9 cellular contexts compared by ENCODE assay signal in genomic region chrX:20362268-20363002, GRCh38.
A peak's percentile ranks its signal among the peaks of the same experiment; 100 is the strongest.
DNase-seq lines count a peak whose midpoint lies in the region; ATAC-seq and FAIRE-seq lines count a peak whose summit lies in the region.
"Had no signal": no experiment of that assay in that cellular context is flagged by ENCODE, and none has a peak within 500 bp of the region (broad histone marks: within the 10 kb centered on the region; RNA-seq: fewer than 3 reads in every experiment).

No MANE protein-coding gene starts in this region.

- H3K36me3 Mint-ChIP-seq in activated CD4-positive, alpha-beta T cell treated with anti-CD3 and anti-CD28 coated beads for 36 hours (ENCODE audit: low read depth): no peaks in the 10 kb centered on the region

- no peak overlapping the region for H3K27ac Mint-ChIP-seq in activated CD4-positive, alpha-beta T cell treated with anti-CD3 and anti-CD28 coated beads for 36 hours

- FAIRE-seq in HTR-8/SVneo (lab: Jason Lieb, UNC): peak; percentile 42

- H3K27ac ChIP-seq in SJCRH30 (peak overlapping the region; percentile 84), skeletal muscle tissue (ENCODE audit: low read depth, low read length) (peak overlapping the region; percentile 87)

- intact Hi-C loops in left cardiac atrium (cut with DNase I): loop anchor here in 1 of 2 donors (10.0 kb wide), 1 partner anchor 98 kb away; the partner anchor contains the start of gene RPS6KA3
- intact Hi-C loops in activated CD4-positive, alpha-beta T cell treated with anti-CD3 and anti-CD28 coated beads for 36 hours (cut with DNase I, micrococcal nuclease): no loop called here

- POLR2A ChIA-PET in activated CD4-positive, alpha-beta T cell treated with anti-CD3 and anti-CD28 coated beads for 36 hours (lab: Charles Lee): no interaction called here

- DNase-seq in HTR-8/SVneo (ENCODE audit: insufficient read length, low spot score) (no peak), SJCRH30 (peak; percentile 63 to 79), left cardiac atrium (no peak)
- DNase-seq in stimulated activated naive CD4-positive, alpha-beta T cell treated with Interleukin-2 at 50 U/mL for 16 hours (lab: John Stamatoyannopoulos, UW): no peak
- DNase-seq in activated CD4-positive, alpha-beta T cell treated with anti-CD3 and anti-CD28 coated beads for 36 hours: no peak
- DNase-seq: hippocampal formation had no signal

- H3K9me3 Mint-ChIP-seq in activated CD4-positive, alpha-beta T cell treated with anti-CD3 and anti-CD28 coated beads for 36 hours (ENCODE audit: low read depth): no peaks in the 10 kb centered on the region

- H3K9me3 ChIP-seq in SJCRH30 (replicated peaks) (no peaks in the 10 kb centered on the region), skeletal muscle tissue (ENCODE audit: control insufficient read depth in 3 of 3, low read length in 3 of 3) (no peaks in the 10 kb centered on the region)

- H3K4me3 ChIP-seq in SJCRH30: peak overlapping the region; percentile 52
- H3K4me3 ChIP-seq in skeletal muscle tissue (ENCODE audit: low read length in 3 of 3): peak overlapping the region; percentile 16 to 43 (median 22)

- H3K27me3 ChIP-seq in SJCRH30 (no peaks in the 10 kb centered on the region), skeletal muscle tissue (ENCODE audit: control insufficient read depth in 3 of 3, insufficient read depth in 3 of 3, low read length in 3 of 3) (no peaks in the 10 kb centered on the region)

- H3K4me3 Mint-ChIP-seq in activated CD4-positive, alpha-beta T cell treated with anti-CD3 and anti-CD28 coated beads for 36 hours: no peak overlapping the region

- H3K27me3 Mint-ChIP-seq in activated CD4-positive, alpha-beta T cell treated with anti-CD3 and anti-CD28 coated beads for 36 hours: no peaks in the 10 kb centered on the region

- H3K36me3 ChIP-seq in SJCRH30 (no peaks in the 10 kb centered on the region), skeletal muscle tissue (ENCODE audit: control insufficient read depth in 3 of 3, insufficient read depth in 3 of 3, low read length in 3 of 3) (no peaks in the 10 kb centered on the region)

- peaks cover 10% of the 10 kb centered on the region for H3K4me1 ChIP-seq in SJCRH30
- H3K4me1 ChIP-seq in skeletal muscle tissue (ENCODE audit: control insufficient read depth in 3 of 3, insufficient read depth in 3 of 3, low read length in 3 of 3): peaks cover 10 to 18% (median 17%) of the 10 kb centered on the region in 3 donors

- ATAC-seq in left cardiac atrium: peak; percentile 45 to 88
- no peak for ATAC-seq in GM21528 (IDR thresholded peaks at IDR 0.05; ENCODE audit: low FRiP score, unreplicated experiment)
- ATAC-seq in GM21737 (IDR thresholded peaks at IDR 0.05; ENCODE audit: unreplicated experiment): no peak
- no peak for ATAC-seq in activated CD4-positive, alpha-beta T cell treated with anti-CD3 and anti-CD28 coated beads for 36 hours

- CTCF ChIA-PET in activated CD4-positive, alpha-beta T cell treated with anti-CD3 and anti-CD28 coated beads for 36 hours (lab: Charles Lee): interaction anchor here (0.7 kb wide), 1 partner anchor 74 kb away, joined by 3 read pairs; no protein-coding TSS in a partner anchor

- H3K9ac ChIP-seq in skeletal muscle tissue (ENCODE audit: low read depth in 1 of 3, low read length in 3 of 3): peak overlapping the region in 2 of 3 donors; percentile 39 to 64

- H3K4me1 Mint-ChIP-seq in activated CD4-positive, alpha-beta T cell treated with anti-CD3 and anti-CD28 coated beads for 36 hours: no peaks in the 10 kb centered on the region

Comparison
In these comparisons a context has a peak if more than half of its experiments do, and no peak if none do; other contexts are left out.
1. DNase-seq: peak in SJCRH30 (2 of 2); none in HTR-8/SVneo (single experiment), left cardiac atrium (single experiment), stimulated activated naive CD4-positive, alpha-beta T cell treated with Interleukin-2 at 50 U/mL for 16 hours (single experiment) and activated CD4-positive, alpha-beta T cell treated with anti-CD3 and anti-CD28 coated beads for 36 hours (single experiment).
2. ATAC-seq: peak in left cardiac atrium (2 of 2); none in GM21528 (single experiment), GM21737 (single experiment) and activated CD4-positive, alpha-beta T cell treated with anti-CD3 and anti-CD28 coated beads for 36 hours (single experiment).